ENCODE assay signal across 10 cellular contexts in genomic region chr3:67647390-67647878, GRCh38. TPM values are rescaled to one million over a fixed set of nuclear protein-coding genes. Genes with fewer than 3 reads are reported as not detected.
DNase-seq lines count a peak whose midpoint lies in the region; ATAC-seq and TF ChIP-seq lines count a peak whose summit lies in the region.
"Had no signal": no experiment of that assay in that cellular context is flagged by ENCODE, and none has a peak within 500 bp of the region (broad histone marks: within the 10 kb centered on the region; RNA-seq: fewer than 3 reads in every experiment).

No MANE protein-coding gene starts in this region.

- TF ChIP-seq CTCF in SK-N-SH (IDR thresholded peaks at IDR 0.05) (no peak), fibroblast of villous mesenchyme (IDR thresholded peaks at IDR 0.05; ENCODE audit: insufficient read depth, low read depth, low read length) (peak; percentile 8)

- no peaks in the 10 kb centered on the region for H3K9me3 ChIP-seq in SK-N-SH
- H3K9me3 ChIP-seq: neutrophil had no signal

- no peak overlapping the region for H3K27ac Mint-ChIP-seq in T-helper 2 cell treated with Interferon-gamma antibody and Interleukin-4, amounts not matched to agents 5 μg/mL and 100 μg/mL, for 36 hours
- H3K27ac Mint-ChIP-seq in activated CD4-positive, alpha-beta memory T cell treated with anti-CD3 and anti-CD28 coated beads, Interleukin-2, amount 10 ng/mL, durations not matched to agents 7 days and 5 days = no peak overlapping the region
- H3K27ac Mint-ChIP-seq in natural killer cell treated with Interleukin-12 subunit alpha and Interleukin-12 subunit beta and Interleukin-15 and Interleukin-18, amount 100 ng/mL, for 72 hours = no peak overlapping the region
- H3K27ac Mint-ChIP-seq: activated T-cell treated with anti-CD3 and anti-CD28 coated beads, Interleukin-2, amount 50 U/mL, for 24 hours had no signal

- TF ChIP-seq EP300 in SK-N-SH (IDR thresholded peaks at IDR 0.05; ENCODE audit: borderline replicate concordance in 1 of 2, low read depth in 1 of 2, low read length in 1 of 2) = peak in 1 of 2 experiments; percentile 69; a peak in 2 of 4 replicates

- H3K4me1 Mint-ChIP-seq in T-helper 2 cell treated with Interferon-gamma antibody and Interleukin-4, amounts not matched to agents 5 μg/mL and 100 μg/mL, for 36 hours (ENCODE audit: low read depth) = peaks cover 35% of the 10 kb centered on the region
- H3K4me1 Mint-ChIP-seq in activated CD4-positive, alpha-beta memory T cell treated with anti-CD3 and anti-CD28 coated beads, Interleukin-2, amount 10 ng/mL, durations not matched to agents 7 days and 5 days = peaks cover 31% of the 10 kb centered on the region
- peaks cover 37 to 42% of the 10 kb centered on the region in 2 donors for H3K4me1 Mint-ChIP-seq in natural killer cell treated with Interleukin-12 subunit alpha and Interleukin-12 subunit beta and Interleukin-15 and Interleukin-18, amount 100 ng/mL, for 72 hours (ENCODE audit: low read depth in 2 of 2)

- H3K9me2 ChIP-seq in SK-N-SH = no peaks in the 10 kb centered on the region

- peaks cover 0 to 6% of the 10 kb centered on the region in 2 experiments for H3K36me3 ChIP-seq in SK-N-SH (replicated peaks in 1 of 2; ENCODE audit: control insufficient read depth in 1 of 2, insufficient read depth in 2 of 2, low read length in 1 of 2)
- H3K36me3 ChIP-seq: neutrophil had no signal

- H3K27me3 Mint-ChIP-seq in T-helper 2 cell treated with Interferon-gamma antibody and Interleukin-4, amounts not matched to agents 5 μg/mL and 100 μg/mL, for 36 hours (ENCODE audit: low read depth) = no peaks in the 10 kb centered on the region
- H3K27me3 Mint-ChIP-seq in activated CD4-positive, alpha-beta memory T cell treated with anti-CD3 and anti-CD28 coated beads, Interleukin-2, amount 10 ng/mL, durations not matched to agents 7 days and 5 days = no peaks in the 10 kb centered on the region
- H3K27me3 Mint-ChIP-seq in natural killer cell treated with Interleukin-12 subunit alpha and Interleukin-12 subunit beta and Interleukin-15 and Interleukin-18, amount 100 ng/mL, for 72 hours = no peaks in the 10 kb centered on the region
- H3K27me3 Mint-ChIP-seq: activated T-cell treated with anti-CD3 and anti-CD28 coated beads, Interleukin-2, amount 50 U/mL, for 24 hours had no signal

- no peaks in the 10 kb centered on the region for H3K9me3 Mint-ChIP-seq in T-helper 2 cell treated with Interferon-gamma antibody and Interleukin-4, amounts not matched to agents 5 μg/mL and 100 μg/mL, for 36 hours
- H3K9me3 Mint-ChIP-seq in activated CD4-positive, alpha-beta memory T cell treated with anti-CD3 and anti-CD28 coated beads, Interleukin-2, amount 10 ng/mL, durations not matched to agents 7 days and 5 days = peaks cover 6% of the 10 kb centered on the region
- no peaks in the 10 kb centered on the region for H3K9me3 Mint-ChIP-seq in natural killer cell treated with Interleukin-12 subunit alpha and Interleukin-12 subunit beta and Interleukin-15 and Interleukin-18, amount 100 ng/mL, for 72 hours

- DNase-seq in GM04504 (ENCODE audit: low read depth) (peak; percentile 91), SK-N-SH (no peak), fibroblast of villous mesenchyme (ENCODE audit: low read depth) (peak; percentile 99), renal cortical epithelial cell (ENCODE audit: low read depth) (peak; percentile 100)
- DNase-seq in activated CD4-positive, alpha-beta T cell treated with anti-CD3 and anti-CD28 coated beads, Interleukin-2, amount 50 U/mL, for 4 hours = no peak
- no peak for DNase-seq in T-helper 2 cell treated with Interferon-gamma antibody and Interleukin-4, amounts not matched to agents 5 μg/mL and 100 μg/mL, for 36 hours (ENCODE audit: low spot score)
- no peak for DNase-seq in activated CD4-positive, alpha-beta memory T cell treated with anti-CD3 and anti-CD28 coated beads, Interleukin-2, amount 10 ng/mL, durations not matched to agents 7 days and 5 days
- DNase-seq in natural killer cell treated with Interleukin-12 subunit alpha and Interleukin-12 subunit beta and Interleukin-15 and Interleukin-18, amount 100 ng/mL, for 72 hours (ENCODE audit: low spot score) = no peak
- DNase-seq: activated T-cell treated with anti-CD3 and anti-CD28 coated beads, Interleukin-2, amount 50 U/mL, for 24 hours had no signal

- H3K4me1 ChIP-seq in SK-N-SH (ENCODE audit: control insufficient read depth in 1 of 2, insufficient read depth in 2 of 2, low read depth in 1 of 2, low read length in 1 of 2) = peaks cover 0 to 8% of the 10 kb centered on the region in 2 experiments; a peak in 3 of 4 replicates

- H2AFZ ChIP-seq in SK-N-SH (ENCODE audit: low read depth) = no peak overlapping the region

- H3F3A ChIP-seq in SK-N-SH (replicated peaks; ENCODE audit: insufficient read depth) = peaks cover 28% of the 10 kb centered on the region

- H3K9ac ChIP-seq in SK-N-SH = peak overlapping the region; percentile 49; the same call in 1 of the 2 replicates

- ATAC-seq in natural killer cell treated with Interleukin-12 subunit alpha and Interleukin-12 subunit beta and Interleukin-15 and Interleukin-18, amount 100 ng/mL, for 72 hours = no peak

- no peak overlapping the region for H3K4me3 Mint-ChIP-seq in T-helper 2 cell treated with Interferon-gamma antibody and Interleukin-4, amounts not matched to agents 5 μg/mL and 100 μg/mL, for 36 hours
- H3K4me3 Mint-ChIP-seq in activated CD4-positive, alpha-beta memory T cell treated with anti-CD3 and anti-CD28 coated beads, Interleukin-2, amount 10 ng/mL, durations not matched to agents 7 days and 5 days = no peak overlapping the region
- no peak overlapping the region for H3K4me3 Mint-ChIP-seq in natural killer cell treated with Interleukin-12 subunit alpha and Interleukin-12 subunit beta and Interleukin-15 and Interleukin-18, amount 100 ng/mL, for 72 hours
- H3K4me3 Mint-ChIP-seq: activated T-cell treated with anti-CD3 and anti-CD28 coated beads, Interleukin-2, amount 50 U/mL, for 24 hours had no signal

- peak overlapping the region; percentile 59 to 92; a peak in 3 of 4 replicates for H3K27ac ChIP-seq in SK-N-SH (ENCODE audit: low read depth in 2 of 2, low read length in 1 of 2)
- H3K27ac ChIP-seq: neutrophil had no signal

- POLR2A ChIA-PET in SK-N-SH (lab: Yijun Ruan, JAX) = no interaction called here
- POLR2A ChIA-PET in activated CD4-positive, alpha-beta memory T cell treated with anti-CD3 and anti-CD28 coated beads, Interleukin-2, amount 10 ng/mL, durations not matched to agents 7 days and 5 days (lab: Charles Lee) = no interaction called here

- H3K36me3 Mint-ChIP-seq in T-helper 2 cell treated with Interferon-gamma antibody and Interleukin-4, amounts not matched to agents 5 μg/mL and 100 μg/mL, for 36 hours (ENCODE audit: low read depth) = peaks cover 60% of the 10 kb centered on the region
- peaks cover 78% of the 10 kb centered on the region for H3K36me3 Mint-ChIP-seq in activated CD4-positive, alpha-beta memory T cell treated with anti-CD3 and anti-CD28 coated beads, Interleukin-2, amount 10 ng/mL, durations not matched to agents 7 days and 5 days (ENCODE audit: low read depth)
- H3K36me3 Mint-ChIP-seq in natural killer cell treated with Interleukin-12 subunit alpha and Interleukin-12 subunit beta and Interleukin-15 and Interleukin-18, amount 100 ng/mL, for 72 hours = peaks cover 11% of the 10 kb centered on the region

- no peak for TF ChIP-seq RAD21 in SK-N-SH (IDR thresholded peaks at IDR 0.05; ENCODE audit: low read length)

- peak overlapping the region; percentile 60 for H3K4me2 ChIP-seq in SK-N-SH

- H4K20me1 ChIP-seq in SK-N-SH (ENCODE audit: insufficient read depth) = no peaks in the 10 kb centered on the region; the same call in 1 of the 2 replicates

- H3K4me3 ChIP-seq in SK-N-SH (ENCODE audit: low read depth in 2 of 2, low read length in 1 of 2) = no peak overlapping the region
- no peak overlapping the region for H3K4me3 ChIP-seq in fibroblast of villous mesenchyme (ENCODE audit: low read depth, low read length)

- 23% methylated on average over 5 of the region's 5 CpGs for WGBS in SK-N-SH (ENCODE audit: low lambda C conversion rate)

- H3K79me2 ChIP-seq in SK-N-SH (ENCODE audit: insufficient read depth) = peaks cover 71% of the 10 kb centered on the region

- CTCF ChIA-PET in SK-N-SH (lab: Yijun Ruan, JAX) = no interaction called here
- CTCF ChIA-PET in activated CD4-positive, alpha-beta memory T cell treated with anti-CD3 and anti-CD28 coated beads, Interleukin-2, amount 10 ng/mL, durations not matched to agents 7 days and 5 days (lab: Charles Lee) = no interaction called here

- H3K27me3 ChIP-seq in SK-N-SH (ENCODE audit: insufficient read depth) = no peaks in the 10 kb centered on the region
- H3K27me3 ChIP-seq: neutrophil had no signal

TF ChIP-seq in SK-N-SH, 30 proteins besides CTCF, POLR2A, EP300 and RAD21 (continues in another document):
- TF ChIP-seq IRF3 (IDR thresholded peaks at IDR 0.05; ENCODE audit: low read depth, low read length) = no peak

RNA-seq across cellular contexts. Expression of gene SUCLG2, which starts 7.0 kb away (rescaled TPM):
- 20.2 and 23.3 TPM in 2 replicates for polyA plus RNA-seq in SK-N-SH (2012; rRNA removed)
- polyA plus RNA-seq in SK-N-SH (2012; cell fraction: cytosol; rRNA removed) = 33.0 and 37.3 TPM in 2 replicates
- 6.8 and 12.7 TPM in 2 replicates for polyA plus RNA-seq in SK-N-SH (2012; cell fraction: nucleus; rRNA removed)
- total RNA-seq in fibroblast of villous mesenchyme (45.8 and 54.4 TPM in 2 replicates), renal cortical epithelial cell (94.1 and 111 TPM in 2 replicates)
- 10 to 100 TPM; 46.9 to 48.5 TPM for total RNA-seq in activated CD4-positive, alpha-beta memory T cell treated with anti-CD3 and anti-CD28 coated beads, Interleukin-2, amount 10 ng/mL, durations not matched to agents 7 days and 5 days
- 10 to 100 TPM; 18.9 to 28.2 TPM for total RNA-seq in natural killer cell treated with Interleukin-12 subunit alpha and Interleukin-12 subunit beta and Interleukin-15 and Interleukin-18, amount 100 ng/mL, for 72 hours

Comparison
In these comparisons a context has a peak if more than half of its experiments do, and no peak if none do; other contexts are left out.
1. DNase-seq: peak in GM04504 (single experiment), fibroblast of villous mesenchyme (single experiment) and renal cortical epithelial cell (single experiment); none in SK-N-SH (single experiment), activated CD4-positive, alpha-beta T cell treated with anti-CD3 and anti-CD28 coated beads, Interleukin-2, amount 50 U/mL, for 4 hours (0 of 2), T-helper 2 cell treated with Interferon-gamma antibody and Interleukin-4, amounts not matched to agents 5 μg/mL and 100 μg/mL, for 36 hours (single experiment), activated CD4-positive, alpha-beta memory T cell treated with anti-CD3 and anti-CD28 coated beads, Interleukin-2, amount 10 ng/mL, durations not matched to agents 7 days and 5 days (single experiment) and natural killer cell treated with Interleukin-12 subunit alpha and Interleukin-12 subunit beta and Interleukin-15 and Interleukin-18, amount 100 ng/mL, for 72 hours (single experiment).